8 cellular contexts compared by ENCODE assay signal in genomic region chr1:220775238-220775853, GRCh38. TPM values are rescaled to one million over a fixed set of nuclear protein-coding genes. Genes with fewer than 3 reads are reported as not detected.
DNase-seq lines count a peak whose midpoint lies in the region; ATAC-seq, FAIRE-seq and TF ChIP-seq lines count a peak whose summit lies in the region.

No MANE protein-coding gene starts in this region.

- H3K27ac ChIP-seq in parathyroid adenoma, result no peak overlapping the region

- H3K4me2 ChIP-seq in parathyroid adenoma (ENCODE audit: low read length), result no peak overlapping the region

- H3K36me3 Mint-ChIP-seq in WTC11, result peaks cover 1% of the 10 kb centered on the region; the same call in 1 of the 2 replicates

- CTCF ChIA-PET in WTC11 (lab: Charles Lee), result interaction anchor here (0.6 to 2.6 kb wide), 35 partner anchors 8 to 561 kb away, joined by 3 to 78 read pairs (median 4); partner anchors contain the start of genes MTARC1 and MTARC2

- no peak overlapping the region for H3K27ac Mint-ChIP-seq in WTC11

- no peaks in the 10 kb centered on the region for H3K9me3 Mint-ChIP-seq in WTC11

- no peak overlapping the region for H3K4me3 ChIP-seq in parathyroid adenoma (ENCODE audit: low read depth, low read length)

- peaks cover 14% of the 10 kb centered on the region for H3K4me1 Mint-ChIP-seq in WTC11

- peaks cover 5% of the 10 kb centered on the region for H3K79me2 ChIP-seq in parathyroid adenoma

- ATAC-seq in WTC11 (peak; percentile 19; the same call in 1 of the 2 replicates), HG03097 (IDR thresholded peaks at IDR 0.05; ENCODE audit: low FRiP score, unreplicated experiment) (no peak), HG03439 (IDR thresholded peaks at IDR 0.05; ENCODE audit: unreplicated experiment) (no peak)

- TF ChIP-seq POLR2A in erythroblast (IDR thresholded peaks at IDR 0.05; ENCODE audit: low read length), result no peak

- no peak overlapping the region for H3K4me3 Mint-ChIP-seq in WTC11

- peaks cover 4% of the 10 kb centered on the region for H3K4me1 ChIP-seq in parathyroid adenoma

- peak; percentile 72 for DNase-seq in D341Med (ENCODE audit: low spot score)
- DNase-seq in HTR-8/SVneo (ENCODE audit: insufficient read length, low spot score), result peak; percentile 34
- DNase-seq in WTC11 (ENCODE audit: low spot score), result peak; percentile 72
- DNase-seq in erythroblast (lab: John Stamatoyannopoulos, UW), result peak; percentile 36 to 67
- DNase-seq in GOT3 (lab: John Stamatoyannopoulos, UW), result no peak

- no peaks in the 10 kb centered on the region for H3K27me3 ChIP-seq in parathyroid adenoma (ENCODE audit: control insufficient read depth, insufficient read depth, low read length)

- no peaks in the 10 kb centered on the region for H3K27me3 Mint-ChIP-seq in WTC11 (ENCODE audit: low read depth)

- H2AFZ ChIP-seq in parathyroid adenoma, result no peak overlapping the region

- TF ChIP-seq CTCF in WTC11 (IDR thresholded peaks at IDR 0.05) (peak; percentile 75), parathyroid adenoma (IDR thresholded peaks at IDR 0.05) (peak; percentile 56)

- H3K36me3 ChIP-seq in parathyroid adenoma (ENCODE audit: control insufficient read depth, insufficient read depth, low read length), result no peaks in the 10 kb centered on the region

- H3K9ac ChIP-seq in parathyroid adenoma, result no peak overlapping the region

- no peaks in the 10 kb centered on the region for H3K9me3 ChIP-seq in parathyroid adenoma (ENCODE audit: control insufficient read depth, low read length)

- POLR2A ChIA-PET in WTC11 (lab: Charles Lee), result interaction anchor here (0.6 to 0.7 kb wide), 2 partner anchors 42 to 97 kb away, joined by 3 to 4 read pairs; no protein-coding TSS in a partner anchor

- no peak for FAIRE-seq in HTR-8/SVneo (lab: Jason Lieb, UNC)

TF ChIP-seq in WTC11, 78 proteins besides CTCF, POLR2A, EP300 and RAD21:
- TF ChIP-seq USF1 (CRISPR knock-in tag; IDR thresholded peaks at IDR 0.05) (no peak), TEAD1 (CRISPR knock-in tag; IDR thresholded peaks at IDR 0.05) (no peak)
- TF ChIP-seq, protein P1, sequence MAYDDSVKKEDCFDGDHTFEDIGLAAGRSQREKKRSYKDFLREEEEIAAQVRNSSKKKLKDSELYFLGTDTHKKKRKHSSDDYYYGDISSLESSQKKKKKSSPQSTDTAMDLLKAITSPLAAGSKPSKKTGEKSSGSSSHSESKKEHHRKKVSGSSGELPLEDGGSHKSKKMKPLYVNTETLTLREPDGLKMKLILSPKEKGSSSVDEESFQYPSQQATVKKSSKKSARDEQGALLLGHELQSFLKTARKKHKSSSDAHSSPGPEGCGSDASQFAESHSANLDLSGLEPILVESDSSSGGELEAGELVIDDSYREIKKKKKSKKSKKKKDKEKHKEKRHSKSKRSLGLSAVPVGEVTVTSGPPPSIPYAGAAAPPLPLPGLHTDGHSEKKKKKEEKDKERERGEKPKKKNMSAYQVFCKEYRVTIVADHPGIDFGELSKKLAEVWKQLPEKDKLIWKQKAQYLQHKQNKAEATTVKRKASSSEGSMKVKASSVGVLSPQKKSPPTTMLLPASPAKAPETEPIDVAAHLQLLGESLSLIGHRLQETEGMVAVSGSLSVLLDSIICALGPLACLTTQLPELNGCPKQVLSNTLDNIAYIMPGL (CRISPR knock-in tag; IDR thresholded peaks at IDR 0.05), result no peak

RNA-seq across cellular contexts. Expression of gene MTARC1, which starts 11.4 kb away (rescaled TPM):
- 25.8 to 33.6 TPM (median 29.5 TPM) in 3 replicates for total RNA-seq in WTC11 (2021)

RNA-seq across cellular contexts. Expression of gene MTARC2, which starts 27.2 kb away (rescaled TPM):
- total RNA-seq in WTC11 (2021), result 12.5 to 15.5 TPM (median 15.2 TPM) in 3 replicates
